In the genomic region with DNA sequence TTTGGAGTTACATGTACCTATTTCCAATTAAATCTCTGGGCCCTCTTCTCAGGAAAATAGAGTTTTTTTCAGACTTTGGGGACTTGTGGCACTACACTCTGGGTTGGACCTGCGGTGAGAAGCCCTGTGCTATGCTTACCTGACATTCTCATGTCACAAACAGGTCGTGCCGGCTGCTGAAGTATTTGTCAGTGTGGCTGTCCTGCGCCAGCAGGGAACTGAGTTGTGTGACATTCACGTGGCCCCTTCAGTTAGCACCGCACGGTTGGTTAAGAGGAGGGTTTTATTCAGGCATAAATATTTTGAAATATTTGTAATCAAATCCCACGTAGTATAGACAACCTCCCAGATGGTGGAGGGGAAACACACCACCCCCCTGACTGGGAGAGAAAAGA, we compare ENCODE assay signal across 9 cellular contexts. TPM values are rescaled to one million over a fixed set of nuclear protein-coding genes. Genes with fewer than 3 reads are reported as not detected.
DNase-seq lines count a peak whose midpoint lies in the region; ATAC-seq and TF ChIP-seq lines count a peak whose summit lies in the region.
"Had no signal": no experiment of that assay in that cellular context is flagged by ENCODE, and none has a peak within 500 bp of the region (broad histone marks: within the 10 kb centered on the region; RNA-seq: fewer than 3 reads in every experiment).

No MANE protein-coding gene starts in this region.

- WGBS in lung, 2 donors = 58 to 74% methylated on average over 8 of the region's 8 CpGs
- WGBS in smooth muscle cell (ENCODE audit: low lambda C conversion rate) = 83% methylated on average over 8 of the region's 8 CpGs

- TF ChIP-seq CTCF in AG10803 (conservative IDR thresholded peaks at IDR 0.05; ENCODE audit: low read length) = no peak
- no peak for TF ChIP-seq CTCF in lung (IDR thresholded peaks at IDR 0.05; ENCODE audit: control extremely low read depth, extremely low read depth)
- no peak for TF ChIP-seq CTCF in smooth muscle cell (IDR thresholded peaks at IDR 0.05; ENCODE audit: borderline replicate concordance, insufficient read depth, poor library complexity, severe bottlenecking)

- peaks cover 8% of the 10 kb centered on the region for H3F3A ChIP-seq in smooth muscle cell (ENCODE audit: low read depth)

- H3K4me1 ChIP-seq in adipocyte (ENCODE audit: control insufficient read depth, insufficient read depth, low read length) (peaks cover 45% of the 10 kb centered on the region), lung (ENCODE audit: control insufficient read depth in 2 of 2, insufficient read depth in 2 of 2, low read length in 2 of 2) (peaks cover 0 to 2% of the 10 kb centered on the region in 2 donors), smooth muscle cell (ENCODE audit: low read depth) (peaks cover 4% of the 10 kb centered on the region)

- ATAC-seq in lung (ENCODE audit: insufficient read depth, low FRiP score) = no peak
- no peak for ATAC-seq in HG02973 (IDR thresholded peaks at IDR 0.05; ENCODE audit: unreplicated experiment)

- H3K9ac ChIP-seq in adipocyte (ENCODE audit: low read length) (peak overlapping the region; percentile 88), smooth muscle cell (ENCODE audit: low read depth) (peak overlapping the region; percentile 59)

- no peaks in the 10 kb centered on the region for H4K20me1 ChIP-seq in smooth muscle cell (ENCODE audit: low read depth)

- DNase-seq in AG10803 (ENCODE audit: low read depth) (no peak), adipocyte (ENCODE audit: low read depth) (no peak), lung (ENCODE audit: low spot score) (no peak), smooth muscle cell (lab: John Stamatoyannopoulos, UW; ENCODE audit: unreplicated experiment) (no peak), NCI-H1930 (lab: John Stamatoyannopoulos, UW) (no peak), iPS-NIHi7 (ENCODE audit: extremely low spot score) (no peak), HK-2 (ENCODE audit: unreplicated experiment) (no peak)
- DNase-seq: midbrain had no signal

- H3K9me3 ChIP-seq in adipocyte (ENCODE audit: control insufficient read depth, low read length) (peaks cover 9% of the 10 kb centered on the region), lung (ENCODE audit: control insufficient read depth in 2 of 2, insufficient read depth in 1 of 2, low read length in 1 of 2) (peaks cover 0 to 6% of the 10 kb centered on the region in 2 donors), smooth muscle cell (replicated peaks; ENCODE audit: low read depth) (peaks cover 16% of the 10 kb centered on the region)

- H3K27me3 ChIP-seq in adipocyte (replicated peaks; ENCODE audit: control insufficient read depth, insufficient read depth, low read length) (no peaks in the 10 kb centered on the region), lung (ENCODE audit: control insufficient read depth, insufficient read depth) (no peaks in the 10 kb centered on the region), smooth muscle cell (ENCODE audit: low read depth) (no peaks in the 10 kb centered on the region)

- no peak overlapping the region for H2AFZ ChIP-seq in smooth muscle cell (ENCODE audit: low read depth)

- peak overlapping the region; percentile 30 for H3K4me2 ChIP-seq in smooth muscle cell

- H3K27ac ChIP-seq in lung (ENCODE audit: low read depth in 1 of 2, low read length in 1 of 2) (peak overlapping the region; percentile 73 to 82), smooth muscle cell (ENCODE audit: low read depth) (peak overlapping the region; percentile 92)

- H3K4me3 ChIP-seq in AG10803 (ENCODE audit: low read length) (peak overlapping the region; percentile 61), adipocyte (ENCODE audit: low read length) (peak overlapping the region; percentile 72), lung (no peak overlapping the region), smooth muscle cell (no peak overlapping the region)

- H3K79me2 ChIP-seq in smooth muscle cell (ENCODE audit: low read depth) = peaks cover 19% of the 10 kb centered on the region

- H3K36me3 ChIP-seq in adipocyte (ENCODE audit: control insufficient read depth, insufficient read depth, low read length, severe bottlenecking) (no peaks in the 10 kb centered on the region), lung (ENCODE audit: control insufficient read depth in 2 of 2, insufficient read depth in 2 of 2, low read length in 2 of 2) (no peaks in the 10 kb centered on the region), smooth muscle cell (ENCODE audit: low read depth) (peaks cover 6% of the 10 kb centered on the region)

RNA-seq across cellular contexts. Expression of gene COL6A2, which starts 6.3 kb away (rescaled TPM):
- 100 to 1,000 TPM; 350 to 466 TPM for total RNA-seq in lung
- 100 to 1,000 TPM; 192 to 234 TPM for polyA plus RNA-seq in lung
- 1,570 and 1,698 TPM in 2 replicates for total RNA-seq in smooth muscle cell
- polyA plus RNA-seq in smooth muscle cell = 2,969 and 4,089 TPM in 2 replicates

Comparison
In these comparisons a context has a peak if more than half of its experiments do, and no peak if none do; other contexts are left out.
1. H3K4me3 ChIP-seq: peak in AG10803 (single experiment) and adipocyte (single experiment); none in lung (single experiment) and smooth muscle cell (single experiment).